In genomic region chr7:79915346-79915745, GRCh38 we compare ENCODE assay signal across 8 cellular contexts.
DNase-seq lines count a peak whose midpoint lies in the region; ATAC-seq and TF ChIP-seq lines count a peak whose summit lies in the region.
"Not testable (repeated sequence)": the region's sequence is repeated elsewhere in the genome, so short reads cannot be mapped to it uniquely, and the experiment has no call there.

No MANE protein-coding gene starts in this region.

- H3K27ac Mint-ChIP-seq in T-cell: peak overlapping the region; percentile 30 to 45
- H3K27ac Mint-ChIP-seq in activated CD4-positive, alpha-beta T cell treated with anti-CD3 and anti-CD28 coated beads, Interleukin-2, amount 10 ng/mL, durations not matched to agents 7 days and 5 days: peak overlapping the region; percentile 51
- peak overlapping the region; percentile 4 for H3K27ac Mint-ChIP-seq in activated naive CD8-positive, alpha-beta T cell
- peak overlapping the region in 8 of 9 donors; percentile 7 to 85 (median 58) for H3K27ac Mint-ChIP-seq in naive thymus-derived CD4-positive, alpha-beta T cell

- peaks cover 29 to 60% (median 33%) of the 10 kb centered on the region in 3 donors for H3K4me1 Mint-ChIP-seq in T-cell
- H3K4me1 Mint-ChIP-seq in activated CD4-positive, alpha-beta T cell treated with anti-CD3 and anti-CD28 coated beads, Interleukin-2, amount 10 ng/mL, durations not matched to agents 7 days and 5 days: peaks cover 37% of the 10 kb centered on the region
- peaks cover 64% of the 10 kb centered on the region for H3K4me1 Mint-ChIP-seq in activated naive CD8-positive, alpha-beta T cell (ENCODE audit: low read depth)
- H3K4me1 Mint-ChIP-seq in naive thymus-derived CD4-positive, alpha-beta T cell: peaks cover 3 to 56% (median 55%) of the 10 kb centered on the region in 7 donors

- H3K27ac ChIP-seq in DND-41 (ENCODE audit: low read length): peak overlapping the region; percentile 55; the same call in 1 of the 2 replicates
- H3K27ac ChIP-seq in naive thymus-derived CD4-positive, alpha-beta T cell (ENCODE audit: low read depth, low read length); spleen: not testable (repeated sequence)

- H2AFZ ChIP-seq in DND-41 (ENCODE audit: low read depth, low read length): 0 out of 2 replicates have a peak overlapping the region, but pooled peaks have one; percentile 13

- H3K4me2 ChIP-seq in DND-41 (ENCODE audit: insufficient read depth, low read length): not testable (repeated sequence)

- not testable (repeated sequence) for H3K79me2 ChIP-seq in DND-41 (ENCODE audit: insufficient read depth, low read length)

- H3K36me3 ChIP-seq in DND-41 (ENCODE audit: insufficient read depth, low read length); naive thymus-derived CD4-positive, alpha-beta T cell (ENCODE audit: control insufficient read depth in 2 of 3, insufficient read depth in 3 of 3, low read length in 3 of 3); spleen: not testable (repeated sequence)

- not testable (repeated sequence) for H3K36me3 Mint-ChIP-seq in T-cell; activated CD4-positive, alpha-beta T cell treated with anti-CD3 and anti-CD28 coated beads, Interleukin-2, amount 10 ng/mL, durations not matched to agents 7 days and 5 days (ENCODE audit: low read depth); naive thymus-derived CD4-positive, alpha-beta T cell
- H3K36me3 Mint-ChIP-seq in activated naive CD8-positive, alpha-beta T cell: peaks cover 23% of the 10 kb centered on the region

- not testable (repeated sequence) for H4K20me1 ChIP-seq in DND-41 (ENCODE audit: insufficient read depth, low read length)

- not testable (repeated sequence) for H3K27me3 ChIP-seq in DND-41 (ENCODE audit: insufficient read depth, low read length, poor library complexity); naive thymus-derived CD4-positive, alpha-beta T cell (ENCODE audit: control insufficient read depth in 2 of 2, insufficient read depth in 2 of 2, low read length in 2 of 2); spleen (replicated peaks in 1 of 7)

- not testable (repeated sequence) for ATAC-seq in DND-41 (ENCODE audit: insufficient read depth, low read depth); naive thymus-derived CD4-positive, alpha-beta T cell
- peak; percentile 39 to 71 (median 56) for ATAC-seq in T-cell (replicated peaks in 1 of 4)

- not testable (repeated sequence) for H3K27me3 Mint-ChIP-seq in T-cell; activated CD4-positive, alpha-beta T cell treated with anti-CD3 and anti-CD28 coated beads, Interleukin-2, amount 10 ng/mL, durations not matched to agents 7 days and 5 days; activated naive CD8-positive, alpha-beta T cell; naive thymus-derived CD4-positive, alpha-beta T cell

- DNase-seq in DND-41 (peak; percentile 20), NCI-H69 (lab: John Stamatoyannopoulos, UW) (peak; percentile 77), T-cell (peak in 15 of 34 experiments; percentile 2 to 46 (median 13)), spleen (peak; percentile 47)
- not testable (repeated sequence) for DNase-seq in activated CD4-positive, alpha-beta T cell treated with anti-CD3 and anti-CD28 coated beads, Interleukin-2, amount 10 ng/mL, durations not matched to agents 7 days and 5 days
- DNase-seq in activated CD8-positive, alpha-beta memory T cell treated with anti-CD3 and anti-CD28 coated beads, Interleukin-2, amount 50 U/mL, for 4 hours: peak; percentile 13
- peak in 5 of 9 donors; percentile 18 to 32 (median 26) for DNase-seq in naive thymus-derived CD4-positive, alpha-beta T cell

- H3K9me3 ChIP-seq in DND-41 (ENCODE audit: insufficient read depth, low read length, severe bottlenecking); naive thymus-derived CD4-positive, alpha-beta T cell (ENCODE audit: control insufficient read depth in 2 of 3, low read length in 3 of 3): not testable (repeated sequence)
- H3K9me3 ChIP-seq in spleen: peaks cover 0 to 10% (median 3%) of the 10 kb centered on the region in 8 donors

- CTCF ChIA-PET in T-cell (lab: Charles Lee); activated CD4-positive, alpha-beta T cell treated with anti-CD3 and anti-CD28 coated beads, Interleukin-2, amount 10 ng/mL, durations not matched to agents 7 days and 5 days (lab: Charles Lee): not testable (repeated sequence)
- CTCF ChIA-PET in naive thymus-derived CD4-positive, alpha-beta T cell (lab: Charles Lee): interaction anchor here (1.6 kb wide), 1 partner anchor 103 kb away, joined by 3 read pairs; no protein-coding TSS in a partner anchor

- intact Hi-C loops in naive thymus-derived CD4-positive, alpha-beta T cell (cut with micrococcal nuclease): loop anchor here in 1 of 2 donors (5.0 to 10.0 kb wide), 2 partner anchors 37 to 219 kb away; partner anchors contain the start of gene GNAI1
- intact Hi-C loops in spleen (cut with DNase I; ENCODE audit: low total_unique reads): not testable (repeated sequence)

- POLR2A ChIA-PET in T-cell (lab: Charles Lee); activated CD4-positive, alpha-beta T cell treated with anti-CD3 and anti-CD28 coated beads, Interleukin-2, amount 10 ng/mL, durations not matched to agents 7 days and 5 days (lab: Charles Lee): not testable (repeated sequence)
- POLR2A ChIA-PET in naive thymus-derived CD4-positive, alpha-beta T cell (lab: Charles Lee): interaction anchor here (0.6 to 1.3 kb wide), 3 partner anchors 20 to 99 kb away, joined by 3 to 4 read pairs (median 3); no protein-coding TSS in a partner anchor

- H3K9ac ChIP-seq in DND-41 (ENCODE audit: low read depth, low read length): not testable (repeated sequence)

- TF ChIP-seq POLR2A in spleen (IDR thresholded peaks at IDR 0.05): not testable (repeated sequence)

- not testable (repeated sequence) for TF ChIP-seq CTCF in DND-41 (IDR thresholded peaks at IDR 0.05; ENCODE audit: borderline replicate concordance, extremely low read depth, low read length, poor library complexity, severe bottlenecking); spleen (IDR thresholded peaks at IDR 0.05 in 8 of 11, conservative IDR thresholded peaks at IDR 0.05 in 3 of 11)

- H3K4me1 ChIP-seq in DND-41 (ENCODE audit: insufficient read depth, low read length): peaks cover 49% of the 10 kb centered on the region
- H3K4me1 ChIP-seq in naive thymus-derived CD4-positive, alpha-beta T cell (ENCODE audit: control insufficient read depth in 2 of 2, insufficient read depth in 2 of 2, low read length in 2 of 2): peaks cover 0 to 29% of the 10 kb centered on the region in 2 donors
- H3K4me1 ChIP-seq in spleen: not testable (repeated sequence)

- WGBS in spleen, 5 donors: 73 to 88% (median 79%) methylated on average over 3 to 4 of the region's 4 CpGs

- not testable (repeated sequence) for H3K9me3 Mint-ChIP-seq in T-cell; activated CD4-positive, alpha-beta T cell treated with anti-CD3 and anti-CD28 coated beads, Interleukin-2, amount 10 ng/mL, durations not matched to agents 7 days and 5 days
- peaks cover 18% of the 10 kb centered on the region for H3K9me3 Mint-ChIP-seq in activated naive CD8-positive, alpha-beta T cell (ENCODE audit: low read depth)
- peaks cover 0 to 20% (median 4%) of the 10 kb centered on the region in 11 donors for H3K9me3 Mint-ChIP-seq in naive thymus-derived CD4-positive, alpha-beta T cell

- not testable (repeated sequence) for H3K4me3 ChIP-seq in DND-41 (ENCODE audit: low read depth in 1 of 2, low read length in 2 of 2); naive thymus-derived CD4-positive, alpha-beta T cell (ENCODE audit: low read length); spleen

- H3K4me3 Mint-ChIP-seq in T-cell: peak overlapping the region in 1 of 3 donors; percentile 22
- H3K4me3 Mint-ChIP-seq in activated CD4-positive, alpha-beta T cell treated with anti-CD3 and anti-CD28 coated beads, Interleukin-2, amount 10 ng/mL, durations not matched to agents 7 days and 5 days: not testable (repeated sequence)
- H3K4me3 Mint-ChIP-seq in activated naive CD8-positive, alpha-beta T cell: peak overlapping the region; percentile 5
- H3K4me3 Mint-ChIP-seq in naive thymus-derived CD4-positive, alpha-beta T cell: peak overlapping the region in 9 of 10 donors; percentile 18 to 67 (median 44)

Comparison
In these comparisons a context has a peak if more than half of its experiments do, and no peak if none do; other contexts are left out.
1. H3K27ac Mint-ChIP-seq: peak in every context shown above with its lines; median percentile 58 in naive thymus-derived CD4-positive, alpha-beta T cell; 51 in activated CD4-positive, alpha-beta T cell treated with anti-CD3 and anti-CD28 coated beads, Interleukin-2, amount 10 ng/mL, durations not matched to agents 7 days and 5 days; 38 in T-cell; 4 in activated naive CD8-positive, alpha-beta T cell.